Comparison of ENCODE assay signal across 13 cellular contexts in the genomic region with DNA sequence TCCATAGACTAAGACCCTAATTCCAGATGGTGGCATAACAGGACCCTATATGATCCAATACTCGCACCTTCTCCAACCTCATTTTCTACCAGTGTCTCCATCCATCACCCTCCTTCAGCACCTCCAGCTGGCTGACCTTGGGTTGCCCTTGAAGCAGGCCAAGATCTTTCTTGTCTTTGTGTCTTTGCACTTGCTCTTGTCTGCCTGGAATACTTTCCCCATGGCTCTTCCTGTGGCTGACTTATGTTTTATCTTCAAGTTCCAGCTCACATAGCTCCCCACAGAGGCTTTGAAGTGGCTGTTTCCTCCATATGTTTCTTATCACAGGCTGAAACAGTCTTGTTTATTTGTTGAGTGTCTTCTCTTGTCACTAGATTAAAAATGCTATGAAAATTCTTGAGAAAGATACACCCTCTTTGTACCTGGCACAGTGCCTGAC. TPM values are rescaled to one million over a fixed set of nuclear protein-coding genes. Genes with fewer than 3 reads are reported as not detected.
A peak's percentile ranks its signal among the peaks of the same experiment; 100 is the strongest.
DNase-seq lines count a peak whose midpoint lies in the region; ATAC-seq, FAIRE-seq and TF ChIP-seq lines count a peak whose summit lies in the region.
"Had no signal": no experiment of that assay in that cellular context is flagged by ENCODE, and none has a peak within 500 bp of the region (broad histone marks: within the 10 kb centered on the region; RNA-seq: fewer than 3 reads in every experiment).

No MANE protein-coding gene starts in this region.

- intact Hi-C loops in IMR-90 (cut with micrococcal nuclease) (loop anchor here (2.0 kb wide), 1 partner anchor 14 kb away; no protein-coding TSS in a partner anchor), HepG2 (cut with micrococcal nuclease; ENCODE audit: unreplicated experiment) (no loop called here), CD14-positive monocyte (cut with micrococcal nuclease) (no loop called here)

- ATAC-seq in IMR-90 (ENCODE audit: low read depth) = no peak
- no peak for ATAC-seq in HepG2
- ATAC-seq: activated T-cell treated with anti-CD3 and anti-CD28 coated beads, Interleukin-2, amount 50 U/mL, for 72 hours had no signal

- H3K36me3 ChIP-seq in ACC112 (ENCODE audit: insufficient read depth, low read length) (no peaks in the 10 kb centered on the region), IMR-90 (ENCODE audit: control insufficient read depth, insufficient read depth, low read length) (no peaks in the 10 kb centered on the region), HepG2 (replicated peaks in 1 of 2; ENCODE audit: control insufficient read depth in 1 of 2, insufficient read depth in 2 of 2, low read length in 2 of 2) (no peaks in the 10 kb centered on the region)

- peaks cover 19% of the 10 kb centered on the region for H3K9me1 ChIP-seq in IMR-90 (ENCODE audit: insufficient read depth, low read length)

- in situ Hi-C loops in IMR-90 (cut with MboI; ENCODE audit: low sequenced_read_pairs) (no loop called here), astrocyte of the spinal cord (cut with HindIII; ENCODE audit: low sequenced_read_pairs) (no loop called here), HepG2 (cut with HindIII; ENCODE audit: extremely low pct_ligation_motif_present, low pct_unique_long_range_greater_than_20kb) (no loop called here), ACHN (cut with HindIII; ENCODE audit: low pct_ligation_motif_present, low pct_unique_long_range_greater_than_20kb, low sequenced_read_pairs) (no loop called here)

- H3K27ac Mint-ChIP-seq in CD14-positive monocyte = peak overlapping the region in 2 of 7 donors; percentile 12 to 31
- H3K27ac Mint-ChIP-seq: activated T-cell treated with anti-CD3 and anti-CD28 coated beads, Interleukin-2, amount 50 U/mL, for 72 hours; B cell had no signal

- no peak overlapping the region for H2AK9ac ChIP-seq in IMR-90 (replicated peaks; ENCODE audit: low read depth, low read length, poor library complexity)

- TF ChIP-seq POLR2A in IMR-90 (IDR thresholded peaks at IDR 0.05; ENCODE audit: low read depth, low read length) (no peak), HepG2 (IDR thresholded peaks at IDR 0.05; ENCODE audit: insufficient read depth in 1 of 2, low read depth in 2 of 2, low read length in 2 of 2) (no peak)

- H2AFZ ChIP-seq in ACC112 (ENCODE audit: low read length, unreplicated experiment) (no peak overlapping the region), IMR-90 (replicated peaks; ENCODE audit: low read length, poor library complexity) (no peak overlapping the region), HepG2 (ENCODE audit: low read length) (no peak overlapping the region)

- peaks cover 8% of the 10 kb centered on the region for H3K4me1 Mint-ChIP-seq in CD14-positive monocyte
- H3K4me1 Mint-ChIP-seq: B cell had no signal

- dilution Hi-C loops in IMR-90 (cut with HindIII; ENCODE audit: low sequenced_read_pairs, unreplicated experiment) = no loop called here

- H4K5ac ChIP-seq in IMR-90 (ENCODE audit: low read depth, low read length) = peak overlapping the region; percentile 10; the same call in 1 of the 2 replicates

- H3K4ac ChIP-seq in IMR-90 (ENCODE audit: low read depth, low read length) = peak overlapping the region; percentile 84

- H3K4me2 ChIP-seq in IMR-90 (ENCODE audit: low read depth, low read length) (no peak overlapping the region), HepG2 (ENCODE audit: low read depth, low read length) (no peak overlapping the region)

- H4K20me1 ChIP-seq in IMR-90 (ENCODE audit: insufficient read depth, low read length) (no peaks in the 10 kb centered on the region), HepG2 (ENCODE audit: insufficient read depth, low read length) (no peaks in the 10 kb centered on the region)

- FAIRE-seq in HepG2 (lab: Jason Lieb, UNC) = no peak
- FAIRE-seq: keratinocyte had no signal

- WGBS in IMR-90 (ENCODE audit: extremely low coverage in 2 of 2, insufficient read length in 1 of 2), 2 experiments = no CpG with 5 or more reads among the region's 1 CpG
- 97% methylated on average over 1 of the region's 1 CpG for WGBS in HepG2 (ENCODE audit: low lambda C conversion rate)

- peaks cover 59% of the 10 kb centered on the region for H3K4me1 ChIP-seq in ACC112 (ENCODE audit: control insufficient read depth, insufficient read depth, low read length, unreplicated experiment)
- peaks cover 26% of the 10 kb centered on the region for H3K4me1 ChIP-seq in IMR-90 (ENCODE audit: control insufficient read depth, insufficient read depth, low read length)
- H3K4me1 ChIP-seq in HepG2 (ENCODE audit: insufficient read depth, low read length) = peaks cover 98% of the 10 kb centered on the region

- H3K56ac ChIP-seq in IMR-90 (ENCODE audit: extremely low read depth, insufficient read depth, low read length) = no peak overlapping the region

- H3K36me3 Mint-ChIP-seq in CD14-positive monocyte = no peaks in the 10 kb centered on the region

- POLR2A ChIA-PET in IMR-90 (lab: Charles Lee; ENCODE audit: unreplicated experiment) (no interaction called here), HepG2 (lab: Yijun Ruan, JAX) (interaction anchor here (1.1 kb wide), 1 partner anchor 57 kb away, joined by 4 read pairs; no protein-coding TSS in a partner anchor)

- no peak for TF ChIP-seq CTCF in IMR-90 (conservative IDR thresholded peaks at IDR 0.05; ENCODE audit: low read depth, low read length)
- no peak for TF ChIP-seq CTCF in astrocyte of the spinal cord (IDR thresholded peaks at IDR 0.05; ENCODE audit: low read depth, low read length)
- TF ChIP-seq CTCF in HepG2 (CRISPR knock-in tag; IDR thresholded peaks at IDR 0.05) = no peak
- TF ChIP-seq CTCF in CD14-positive monocyte (IDR thresholded peaks at IDR 0.05) = no peak

- H3K9ac ChIP-seq in IMR-90 (ENCODE audit: low read depth, low read length) = no peak overlapping the region
- 0 out of 2 replicates have a peak overlapping the region, but pooled peaks have one; percentile 6 for H3K9ac ChIP-seq in HepG2 (ENCODE audit: insufficient read depth, low read depth, low read length)

- TF ChIP-seq EP300 in HepG2 (IDR thresholded peaks at IDR 0.05; ENCODE audit: low read depth in 2 of 2, low read length in 2 of 2) (peak in 1 of 2 experiments; percentile 51; a peak in 1 of 4 replicates), HepG2 (CRISPR knock-in tag; IDR thresholded peaks at IDR 0.05; ENCODE audit: borderline replicate concordance) (no peak)

- no peak overlapping the region; the same call in 2 of the 3 replicates for H2BK15ac ChIP-seq in IMR-90 (ENCODE audit: low read depth, low read length)

- 0 out of 2 replicates have a peak overlapping the region, but pooled peaks have one; percentile 29 for H3K23ac ChIP-seq in IMR-90 (ENCODE audit: low read depth, low read length)

- H2BK120ac ChIP-seq in IMR-90 (ENCODE audit: low read depth, low read length) = peak overlapping the region; percentile 79

- BruUV-seq in IMR-90 (replicated peaks; lab: Mats Ljungman, UMichigan) (no TSS peak), HepG2 (replicated peaks; lab: Mats Ljungman, UMichigan) (no TSS peak)

- H3K27me3 ChIP-seq in ACC112 (ENCODE audit: insufficient read depth, low read length) = no peaks in the 10 kb centered on the region
- no peaks in the 10 kb centered on the region for H3K27me3 ChIP-seq in IMR-90 (ENCODE audit: control insufficient read depth, insufficient read depth, low read length)
- no peaks in the 10 kb centered on the region for H3K27me3 ChIP-seq in HepG2 (ENCODE audit: control insufficient read depth in 1 of 2, insufficient read depth in 2 of 2, low read length in 2 of 2)

- peaks cover 0 to 2% (median 0%) of the 10 kb centered on the region in 7 donors for H3K9me3 Mint-ChIP-seq in CD14-positive monocyte
- H3K9me3 Mint-ChIP-seq: activated T-cell treated with anti-CD3 and anti-CD28 coated beads, Interleukin-2, amount 50 U/mL, for 72 hours had no signal

- peaks cover 1 to 7% (median 4%) of the 10 kb centered on the region in 3 donors for H3K27me3 Mint-ChIP-seq in CD14-positive monocyte (ENCODE audit: low read depth in 3 of 3)

- H3K9me3 ChIP-seq in IMR-90 (ENCODE audit: control insufficient read depth, insufficient read depth, low read length) (no peaks in the 10 kb centered on the region), HepG2 (ENCODE audit: low read length) (no peaks in the 10 kb centered on the region)

- H3K79me1 ChIP-seq in IMR-90 (ENCODE audit: low read depth in 1 of 2, low read length in 2 of 2) = no peaks in the 10 kb centered on the region

- H3K14ac ChIP-seq in IMR-90 (replicated peaks; ENCODE audit: low read depth, low read length) = 0 out of 2 replicates have a peak overlapping the region, but pooled peaks have one; percentile 17

- H3K27ac ChIP-seq in ACC112 (ENCODE audit: low read depth, low read length) = peak overlapping the region; percentile 91
- peak overlapping the region; percentile 34; the same call in 1 of the 2 replicates for H3K27ac ChIP-seq in IMR-90 (ENCODE audit: insufficient read depth, low read length)
- H3K27ac ChIP-seq in HepG2 (ENCODE audit: extremely low read length, insufficient read depth, low read length) = peak overlapping the region; percentile 41

- peak overlapping the region in 1 of 2 experiments; percentile 71; a peak in 2 of 4 replicates for H4K8ac ChIP-seq in IMR-90 (ENCODE audit: low read depth in 2 of 2, low read length in 2 of 2)

- TF ChIP-seq RAD21 in IMR-90 (IDR thresholded peaks at IDR 0.05; ENCODE audit: low read length) = no peak
- TF ChIP-seq RAD21 in HepG2 (CRISPR knock-in tag; IDR thresholded peaks at IDR 0.05) = no peak

- no peak overlapping the region for H3K4me3 Mint-ChIP-seq in CD14-positive monocyte
- H3K4me3 Mint-ChIP-seq: activated T-cell treated with anti-CD3 and anti-CD28 coated beads, Interleukin-2, amount 50 U/mL, for 72 hours; B cell had no signal

- H3K4me3 ChIP-seq in ACC112 (ENCODE audit: low read depth, low read length) (no peak overlapping the region), IMR-90 (ENCODE audit: insufficient read depth, low read depth, low read length) (no peak overlapping the region), astrocyte of the spinal cord (ENCODE audit: low read depth, low read length) (no peak overlapping the region), HepG2 (replicated peaks in 1 of 3; ENCODE audit: insufficient read depth in 1 of 3, low read depth in 2 of 3, low read length in 3 of 3) (no peak overlapping the region)

- H2AK5ac ChIP-seq in IMR-90 (ENCODE audit: low read depth, low read length) = peak overlapping the region; percentile 25; the same call in 1 of the 2 replicates

- CTCF ChIA-PET in IMR-90 (lab: Yijun Ruan, JAX) (no interaction called here), HepG2 (lab: Yijun Ruan, JAX; ENCODE audit: low intra/inter-chr PET ratio, low total read pairs) (no interaction called here)

- H4K91ac ChIP-seq in IMR-90 (ENCODE audit: insufficient read depth, low read depth, low read length) = no peak overlapping the region

- peak overlapping the region; percentile 90 for H2BK5ac ChIP-seq in IMR-90 (ENCODE audit: low read depth, low read length, poor library complexity, severe bottlenecking)

- DNase-seq in IMR-90 (peak; percentile 69), astrocyte of the spinal cord (ENCODE audit: low read depth, low spot score) (peak; percentile 69), HepG2 (ENCODE audit: low spot score) (no peak), ACHN (no peak), amniotic stem cell (lab: John Stamatoyannopoulos, UW) (no peak), CD14-positive monocyte (ENCODE audit: low spot score) (no peak), midbrain (lab: John Stamatoyannopoulos, UW) (no peak)
- DNase-seq: activated T-cell treated with anti-CD3 and anti-CD28 coated beads, Interleukin-2, amount 50 U/mL, for 72 hours; NCI-H1092; NCI-H345 had no signal

- H3K79me2 ChIP-seq in ACC112 (ENCODE audit: control insufficient read depth, insufficient read depth, low read length, unreplicated experiment) (no peaks in the 10 kb centered on the region), HepG2 (ENCODE audit: insufficient read depth, low read length) (no peaks in the 10 kb centered on the region)

- peak overlapping the region; percentile 50; the same call in 1 of the 2 replicates for H3K18ac ChIP-seq in IMR-90 (ENCODE audit: low read depth, low read length)

- peak overlapping the region; percentile 77; the same call in 1 of the 2 replicates for H2BK20ac ChIP-seq in IMR-90 (ENCODE audit: low read depth, low read length)

RNA-seq across cellular contexts. Expression of a gene that starts 29.6 kb away (rescaled TPM):
- total RNA-seq in IMR-90 (2012; rRNA removed) (7.0 and 11.9 TPM in 2 replicates), HepG2 (2016; rRNA removed; fragmentation: Illumina TruSeq; extraction: Trizol) (121 and 137 TPM in 2 replicates)
- polyA plus RNA-seq in IMR-90 (2012; rRNA removed) (5.7 and 6.3 TPM in 2 replicates), HepG2 (2011; rRNA removed) (183 and 225 TPM in 2 replicates), CD14-positive monocyte (1 to 10 TPM; 3.4 to 4.6 TPM)
- 2.9 and 5.0 TPM in 2 replicates for polyA plus RNA-seq in IMR-90 (2012; cell fraction: cytosol; rRNA removed)
- 3.4 and 4.4 TPM in 2 replicates for polyA plus RNA-seq in IMR-90 (2012; cell fraction: nucleus; rRNA removed; ENCODE audit: low replicate concordance)
- 99.7 and 114 TPM in 2 replicates for total RNA-seq in HepG2 (2016; cell fraction: cytosol; rRNA removed; fragmentation: Illumina TruSeq; extraction: Trizol; ENCODE audit: low read depth)
- 116 and 133 TPM in 2 replicates for total RNA-seq in HepG2 (2016; cell fraction: insoluble cytoplasmic fraction; rRNA removed; fragmentation: Illumina TruSeq; extraction: Trizol)
- 235 and 252 TPM in 2 replicates for total RNA-seq in HepG2 (2016; cell fraction: membrane; rRNA removed; fragmentation: Illumina TruSeq; extraction: Trizol)
- 88.1 and 105 TPM in 2 replicates for total RNA-seq in HepG2 (2016; cell fraction: nucleus; rRNA removed; fragmentation: Illumina TruSeq; extraction: Trizol)
- polyA plus RNA-seq in HepG2 (2011; cell fraction: cytosol; rRNA removed) = 146 and 162 TPM in 2 replicates
- 117 and 147 TPM in 2 replicates for polyA plus RNA-seq in HepG2 (2011; cell fraction: nucleus; rRNA removed)
- polyA plus RNA-seq in HepG2 (2012) = 189 and 194 TPM in 2 replicates
- polyA plus RNA-seq in HepG2 (2016; cell fraction: cytosol; fragmentation: Illumina TruSeq; extraction: Trizol; ENCODE audit: low read depth) = 146 and 160 TPM in 2 replicates
- 156 and 164 TPM in 2 replicates for polyA plus RNA-seq in HepG2 (2016; cell fraction: insoluble cytoplasmic fraction; fragmentation: Illumina TruSeq; extraction: Trizol; ENCODE audit: low read depth)
- 231 and 245 TPM in 2 replicates for polyA plus RNA-seq in HepG2 (2016; cell fraction: membrane; fragmentation: Illumina TruSeq; extraction: Trizol; ENCODE audit: low read depth)
- polyA plus RNA-seq in HepG2 (2016; cell fraction: nucleus; fragmentation: Illumina TruSeq; extraction: Trizol; ENCODE audit: insufficient read depth, low read depth) = 151 and 156 TPM in 2 replicates
- polyA minus RNA-seq in HepG2 (2011; rRNA and poly(A)+ RNA removed; ENCODE audit: low replicate concordance) = 4.3 and 244 TPM in 2 replicates
- 111 and 112 TPM in 2 replicates for polyA minus RNA-seq in HepG2 (2011; cell fraction: cytosol; rRNA and poly(A)+ RNA removed)
- 154 and 170 TPM in 2 replicates for polyA minus RNA-seq in HepG2 (2011; cell fraction: nucleus; rRNA and poly(A)+ RNA removed)

Comparison
In these comparisons a context has a peak if more than half of its experiments do, and no peak if none do; other contexts are left out.
1. H3K27ac ChIP-seq: peak in every context shown above with its lines; median percentile 91 in ACC112; 41 in HepG2; 34 in IMR-90.
2. DNase-seq: peak in IMR-90 (single experiment) and astrocyte of the spinal cord (single experiment); none in HepG2 (single experiment), ACHN (single experiment), amniotic stem cell (single experiment), CD14-positive monocyte (single experiment) and midbrain (single experiment).
3. RNA of a gene that starts 29.6 kb away (polyA plus RNA-seq): 117 to 245 TPM in HepG2; 2.9 to 6.3 TPM in IMR-90 and 3.4 to 4.6 TPM in CD14-positive monocyte; every median in the first group is over 10 times any median in the second.